1 cellular context compared by ENCODE assay signal in genomic region chr1:232367293-232367692, GRCh38.
TF ChIP-seq lines count a peak whose summit lies in the region.

No MANE protein-coding gene starts in this region.

TF ChIP-seq in K562, 482 proteins besides CTCF, POLR2A, EP300 and RAD21 (continued from another document):
- TF ChIP-seq USF1 (CRISPR knock-in tag; IDR thresholded peaks at IDR 0.05) (no peak), ZNF764 (CRISPR knock-in tag; IDR thresholded peaks at IDR 0.05; ENCODE audit: low read depth) (no peak), RHOXF2B (CRISPR knock-in tag; conservative IDR thresholded peaks at IDR 0.05) (no peak), PRMT5 (CRISPR knock-in tag; IDR thresholded peaks at IDR 0.05) (no peak), E2F1 (CRISPR knock-in tag; IDR thresholded peaks at IDR 0.05) (no peak), RCOR1 (IDR thresholded peaks at IDR 0.05; ENCODE audit: borderline replicate concordance in 1 of 2, low read depth in 2 of 2, low read length in 2 of 2) (no peak), CBFA2T3 (IDR thresholded peaks at IDR 0.05) (no peak), NCOA2 (IDR thresholded peaks at IDR 0.05; ENCODE audit: partially characterized antibody in 2 of 2) (no peak), RBM39 (optimal IDR thresholded peaks at IDR 0.05; ENCODE audit: low read depth, low read length) (no peak), GABPB2 (CRISPR knock-in tag; conservative IDR thresholded peaks at IDR 0.05) (no peak), SMARCB1 (IDR thresholded peaks at IDR 0.05; ENCODE audit: insufficient read length, low read depth) (no peak), ZBTB5 (IDR thresholded peaks at IDR 0.05) (no peak), EHMT2 (IDR thresholded peaks at IDR 0.05) (no peak), TEAD1 (CRISPR knock-in tag; IDR thresholded peaks at IDR 0.05) (no peak), ZBTB11 (CRISPR knock-in tag; IDR thresholded peaks at IDR 0.05) (no peak)
